Comparison of ENCODE assay signal across 9 cellular contexts in the genomic region with DNA sequence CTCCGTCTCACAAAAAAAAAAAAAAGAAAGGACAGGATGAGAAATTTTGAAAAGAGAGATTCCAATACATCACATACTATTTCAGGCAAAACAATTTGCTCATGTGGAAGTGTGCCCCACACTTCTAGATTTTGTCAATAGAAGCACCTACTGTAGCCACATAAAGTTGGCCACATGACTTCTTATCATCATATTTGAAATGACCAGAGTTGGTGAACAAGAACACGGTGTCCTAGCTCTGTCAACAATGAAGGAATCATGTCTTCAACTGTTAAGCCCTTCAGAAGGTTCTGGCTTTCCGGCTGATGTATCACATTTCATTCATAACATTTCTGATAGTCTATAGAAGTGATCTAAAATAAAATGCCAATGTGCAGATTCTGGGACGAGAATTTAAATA.
"Had no signal": no experiment of that assay in that cellular context is flagged by ENCODE, and none has a peak within 500 bp of the region (broad histone marks: within the 10 kb centered on the region; RNA-seq: fewer than 3 reads in every experiment).

No MANE protein-coding gene starts in this region.

- ATAC-seq: GM23338, HCT116 had no signal

- H3K4me3 ChIP-seq: GM23248, GM23338, HAP-1 had no signal

- H3K27ac ChIP-seq: GM23248 had no signal

- DNase-seq: GM23248, GOT3, H7, H9, HCEC 1CT, HFFc6 had no signal
